In the genomic region with DNA sequence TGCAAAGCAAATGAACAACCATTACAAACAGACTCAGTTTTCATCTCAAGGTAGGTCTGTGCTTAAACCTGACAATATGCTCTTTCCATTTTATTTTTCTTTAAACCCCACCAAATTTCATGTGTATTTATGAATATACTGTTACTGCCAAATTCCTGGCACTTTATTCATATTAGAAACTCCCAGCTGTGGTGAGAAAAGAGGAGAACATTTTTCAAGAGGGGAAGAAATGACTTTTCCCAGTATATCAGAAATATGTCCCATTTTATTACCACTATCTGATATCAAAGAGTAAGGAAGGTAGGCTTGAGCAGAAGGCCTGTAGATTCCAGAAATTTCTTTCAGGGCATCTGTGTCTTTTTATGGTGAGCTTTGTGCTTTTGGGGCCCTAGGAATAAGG, we compare ENCODE assay signal across 2 cellular contexts.
TF ChIP-seq lines count a peak whose summit lies in the region.

No MANE protein-coding gene starts in this region.

TF ChIP-seq in IMR-90, 13 proteins besides CTCF, POLR2A, EP300 and RAD21:
- TF ChIP-seq FOS (IDR thresholded peaks at IDR 0.05; ENCODE audit: low read depth, low read length) (no peak), MAFK (IDR thresholded peaks at IDR 0.05; ENCODE audit: low read depth, low read length) (no peak), MXI1 (IDR thresholded peaks at IDR 0.05; ENCODE audit: borderline replicate concordance, low read depth, low read length) (no peak), NFE2L2 (IDR thresholded peaks at IDR 0.05; ENCODE audit: low read depth, low read length) (no peak), BHLHE40 (IDR thresholded peaks at IDR 0.05; ENCODE audit: low read depth, low read length) (no peak)
- TF ChIP-seq, protein P1, sequence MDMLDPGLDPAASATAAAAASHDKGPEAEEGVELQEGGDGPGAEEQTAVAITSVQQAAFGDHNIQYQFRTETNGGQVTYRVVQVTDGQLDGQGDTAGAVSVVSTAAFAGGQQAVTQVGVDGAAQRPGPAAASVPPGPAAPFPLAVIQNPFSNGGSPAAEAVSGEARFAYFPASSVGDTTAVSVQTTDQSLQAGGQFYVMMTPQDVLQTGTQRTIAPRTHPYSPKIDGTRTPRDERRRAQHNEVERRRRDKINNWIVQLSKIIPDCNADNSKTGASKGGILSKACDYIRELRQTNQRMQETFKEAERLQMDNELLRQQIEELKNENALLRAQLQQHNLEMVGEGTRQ (IDR thresholded peaks at IDR 0.05; ENCODE audit: low read depth, low read length), result no peak

TF ChIP-seq in K562, 482 proteins besides CTCF, POLR2A, EP300 and RAD21:
- TF ChIP-seq SPI1 (IDR thresholded peaks at IDR 0.05; ENCODE audit: borderline replicate concordance, low read depth, low read length) (no peak), MYC (IDR thresholded peaks at IDR 0.05; ENCODE audit: low read depth, low read length) (no peak), MYC (CRISPR knock-in tag; IDR thresholded peaks at IDR 0.05; ENCODE audit: borderline replicate concordance, low read depth) (no peak), GTF2B (IDR thresholded peaks at IDR 0.05; ENCODE audit: extremely low read depth, insufficient read length) (no peak)
- TF ChIP-seq, protein P2, sequence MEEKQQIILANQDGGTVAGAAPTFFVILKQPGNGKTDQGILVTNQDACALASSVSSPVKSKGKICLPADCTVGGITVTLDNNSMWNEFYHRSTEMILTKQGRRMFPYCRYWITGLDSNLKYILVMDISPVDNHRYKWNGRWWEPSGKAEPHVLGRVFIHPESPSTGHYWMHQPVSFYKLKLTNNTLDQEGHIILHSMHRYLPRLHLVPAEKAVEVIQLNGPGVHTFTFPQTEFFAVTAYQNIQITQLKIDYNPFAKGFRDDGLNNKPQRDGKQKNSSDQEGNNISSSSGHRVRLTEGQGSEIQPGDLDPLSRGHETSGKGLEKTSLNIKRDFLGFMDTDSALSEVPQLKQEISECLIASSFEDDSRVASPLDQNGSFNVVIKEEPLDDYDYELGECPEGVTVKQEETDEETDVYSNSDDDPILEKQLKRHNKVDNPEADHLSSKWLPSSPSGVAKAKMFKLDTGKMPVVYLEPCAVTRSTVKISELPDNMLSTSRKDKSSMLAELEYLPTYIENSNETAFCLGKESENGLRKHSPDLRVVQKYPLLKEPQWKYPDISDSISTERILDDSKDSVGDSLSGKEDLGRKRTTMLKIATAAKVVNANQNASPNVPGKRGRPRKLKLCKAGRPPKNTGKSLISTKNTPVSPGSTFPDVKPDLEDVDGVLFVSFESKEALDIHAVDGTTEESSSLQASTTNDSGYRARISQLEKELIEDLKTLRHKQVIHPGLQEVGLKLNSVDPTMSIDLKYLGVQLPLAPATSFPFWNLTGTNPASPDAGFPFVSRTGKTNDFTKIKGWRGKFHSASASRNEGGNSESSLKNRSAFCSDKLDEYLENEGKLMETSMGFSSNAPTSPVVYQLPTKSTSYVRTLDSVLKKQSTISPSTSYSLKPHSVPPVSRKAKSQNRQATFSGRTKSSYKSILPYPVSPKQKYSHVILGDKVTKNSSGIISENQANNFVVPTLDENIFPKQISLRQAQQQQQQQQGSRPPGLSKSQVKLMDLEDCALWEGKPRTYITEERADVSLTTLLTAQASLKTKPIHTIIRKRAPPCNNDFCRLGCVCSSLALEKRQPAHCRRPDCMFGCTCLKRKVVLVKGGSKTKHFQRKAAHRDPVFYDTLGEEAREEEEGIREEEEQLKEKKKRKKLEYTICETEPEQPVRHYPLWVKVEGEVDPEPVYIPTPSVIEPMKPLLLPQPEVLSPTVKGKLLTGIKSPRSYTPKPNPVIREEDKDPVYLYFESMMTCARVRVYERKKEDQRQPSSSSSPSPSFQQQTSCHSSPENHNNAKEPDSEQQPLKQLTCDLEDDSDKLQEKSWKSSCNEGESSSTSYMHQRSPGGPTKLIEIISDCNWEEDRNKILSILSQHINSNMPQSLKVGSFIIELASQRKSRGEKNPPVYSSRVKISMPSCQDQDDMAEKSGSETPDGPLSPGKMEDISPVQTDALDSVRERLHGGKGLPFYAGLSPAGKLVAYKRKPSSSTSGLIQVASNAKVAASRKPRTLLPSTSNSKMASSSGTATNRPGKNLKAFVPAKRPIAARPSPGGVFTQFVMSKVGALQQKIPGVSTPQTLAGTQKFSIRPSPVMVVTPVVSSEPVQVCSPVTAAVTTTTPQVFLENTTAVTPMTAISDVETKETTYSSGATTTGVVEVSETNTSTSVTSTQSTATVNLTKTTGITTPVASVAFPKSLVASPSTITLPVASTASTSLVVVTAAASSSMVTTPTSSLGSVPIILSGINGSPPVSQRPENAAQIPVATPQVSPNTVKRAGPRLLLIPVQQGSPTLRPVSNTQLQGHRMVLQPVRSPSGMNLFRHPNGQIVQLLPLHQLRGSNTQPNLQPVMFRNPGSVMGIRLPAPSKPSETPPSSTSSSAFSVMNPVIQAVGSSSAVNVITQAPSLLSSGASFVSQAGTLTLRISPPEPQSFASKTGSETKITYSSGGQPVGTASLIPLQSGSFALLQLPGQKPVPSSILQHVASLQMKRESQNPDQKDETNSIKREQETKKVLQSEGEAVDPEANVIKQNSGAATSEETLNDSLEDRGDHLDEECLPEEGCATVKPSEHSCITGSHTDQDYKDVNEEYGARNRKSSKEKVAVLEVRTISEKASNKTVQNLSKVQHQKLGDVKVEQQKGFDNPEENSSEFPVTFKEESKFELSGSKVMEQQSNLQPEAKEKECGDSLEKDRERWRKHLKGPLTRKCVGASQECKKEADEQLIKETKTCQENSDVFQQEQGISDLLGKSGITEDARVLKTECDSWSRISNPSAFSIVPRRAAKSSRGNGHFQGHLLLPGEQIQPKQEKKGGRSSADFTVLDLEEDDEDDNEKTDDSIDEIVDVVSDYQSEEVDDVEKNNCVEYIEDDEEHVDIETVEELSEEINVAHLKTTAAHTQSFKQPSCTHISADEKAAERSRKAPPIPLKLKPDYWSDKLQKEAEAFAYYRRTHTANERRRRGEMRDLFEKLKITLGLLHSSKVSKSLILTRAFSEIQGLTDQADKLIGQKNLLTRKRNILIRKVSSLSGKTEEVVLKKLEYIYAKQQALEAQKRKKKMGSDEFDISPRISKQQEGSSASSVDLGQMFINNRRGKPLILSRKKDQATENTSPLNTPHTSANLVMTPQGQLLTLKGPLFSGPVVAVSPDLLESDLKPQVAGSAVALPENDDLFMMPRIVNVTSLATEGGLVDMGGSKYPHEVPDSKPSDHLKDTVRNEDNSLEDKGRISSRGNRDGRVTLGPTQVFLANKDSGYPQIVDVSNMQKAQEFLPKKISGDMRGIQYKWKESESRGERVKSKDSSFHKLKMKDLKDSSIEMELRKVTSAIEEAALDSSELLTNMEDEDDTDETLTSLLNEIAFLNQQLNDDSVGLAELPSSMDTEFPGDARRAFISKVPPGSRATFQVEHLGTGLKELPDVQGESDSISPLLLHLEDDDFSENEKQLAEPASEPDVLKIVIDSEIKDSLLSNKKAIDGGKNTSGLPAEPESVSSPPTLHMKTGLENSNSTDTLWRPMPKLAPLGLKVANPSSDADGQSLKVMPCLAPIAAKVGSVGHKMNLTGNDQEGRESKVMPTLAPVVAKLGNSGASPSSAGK (IDR thresholded peaks at IDR 0.05), result no peak
